16 cellular contexts compared by ENCODE assay signal in genomic region chr11:119307974-119308373, GRCh38. TPM values are rescaled to one million over a fixed set of nuclear protein-coding genes. Genes with fewer than 3 reads are reported as not detected.
A peak's percentile ranks its signal among the peaks of the same experiment; 100 is the strongest.
DNase-seq lines count a peak whose midpoint lies in the region; ATAC-seq, FAIRE-seq and TF ChIP-seq lines count a peak whose summit lies in the region.
"Had no signal": no experiment of that assay in that cellular context is flagged by ENCODE, and none has a peak within 500 bp of the region (broad histone marks: within the 10 kb centered on the region; RNA-seq: fewer than 3 reads in every experiment).

No MANE protein-coding gene starts in this region.

- POLR2A ChIA-PET in CD4-positive, alpha-beta T cell (lab: Charles Lee), result interaction anchor here (1.1 to 3.8 kb wide), 3 partner anchors 13 to 290 kb away, joined by 3 to 14 read pairs (median 4); partner anchors contain the start of gene RPS25
- POLR2A ChIA-PET in K562 (lab: Yijun Ruan, JAX), result interaction anchor here (0.9 to 2.5 kb wide), 4 partner anchors 9 to 18 kb away, joined by 3 to 14 read pairs (median 5); partner anchors contain the start of gene MCAM
- POLR2A ChIA-PET in naive thymus-derived CD4-positive, alpha-beta T cell (lab: Charles Lee), result interaction anchor here (1.5 to 2.2 kb wide), 2 partner anchors 8 to 9 kb away, joined by 6 to 9 read pairs; partner anchors contain the start of gene MCAM

- BruUV-seq in K562 (replicated peaks; lab: Mats Ljungman, UMichigan), result no TSS peak

- no peak for TF ChIP-seq EP300 in K562 (IDR thresholded peaks at IDR 0.05; ENCODE audit: low read length)

- no peaks in the 10 kb centered on the region for H3K27me3 Mint-ChIP-seq in CD4-positive, alpha-beta T cell
- H3K27me3 Mint-ChIP-seq in naive thymus-derived CD4-positive, alpha-beta T cell, result no peaks in the 10 kb centered on the region

- in situ Hi-C loops in K562 (cut with MboI), result no loop called here

- no peaks in the 10 kb centered on the region for H3K27me3 ChIP-seq in CD4-positive, alpha-beta T cell (ENCODE audit: control insufficient read depth, insufficient read depth, low read length)
- H3K27me3 ChIP-seq in K562 (ENCODE audit: control insufficient read depth in 2 of 2, insufficient read depth in 2 of 2, low read length in 2 of 2), result no peaks in the 10 kb centered on the region
- H3K27me3 ChIP-seq in naive thymus-derived CD4-positive, alpha-beta T cell (ENCODE audit: control insufficient read depth in 2 of 2, insufficient read depth in 2 of 2, low read length in 2 of 2), result no peaks in the 10 kb centered on the region
- H3K27me3 ChIP-seq in tibial artery, result no peaks in the 10 kb centered on the region

- H3K27ac Mint-ChIP-seq in CD4-positive, alpha-beta T cell, result peak overlapping the region; percentile 39
- H3K27ac Mint-ChIP-seq in naive thymus-derived CD4-positive, alpha-beta T cell, result peak overlapping the region in 7 of 9 donors; percentile 8 to 98 (median 53)
- H3K27ac Mint-ChIP-seq: H9 had no signal

- H3K27ac ChIP-seq in CD4-positive, alpha-beta T cell (ENCODE audit: low read depth, low read length), result no peak overlapping the region
- H3K27ac ChIP-seq in K562 (ENCODE audit: extremely low read depth, low read depth, low read length) (no peak overlapping the region), tibial artery (peak overlapping the region; percentile 99)
- peak overlapping the region; percentile 47 for H3K27ac ChIP-seq in naive thymus-derived CD4-positive, alpha-beta T cell (ENCODE audit: low read depth, low read length)

- H3K4me3 ChIP-seq in K562 (no peak overlapping the region), tibial artery (no peak overlapping the region)
- no peak overlapping the region for H3K4me3 ChIP-seq in naive thymus-derived CD4-positive, alpha-beta T cell (ENCODE audit: low read length)

- intact Hi-C loops in CD4-positive, alpha-beta T cell (cut with DNase I, micrococcal nuclease), result no loop called here
- intact Hi-C loops in K562 (cut with micrococcal nuclease) (no loop called here), tibial artery (cut with DNase I; ENCODE audit: low total_unique reads) (no loop called here)
- intact Hi-C loops in naive thymus-derived CD4-positive, alpha-beta T cell (cut with micrococcal nuclease), result no loop called here

- CTCF ChIA-PET in CD4-positive, alpha-beta T cell (lab: Charles Lee), result interaction anchor here (1.1 to 1.6 kb wide), 4 partner anchors 8 to 73 kb away, joined by 3 to 4 read pairs (median 3); partner anchors contain the start of gene USP2
- CTCF ChIA-PET in K562 (lab: Yijun Ruan, JAX; ENCODE audit: low intra/inter-chr PET ratio), result no interaction called here
- CTCF ChIA-PET in naive thymus-derived CD4-positive, alpha-beta T cell (lab: Charles Lee), result interaction anchor here (1.0 to 4.8 kb wide), 6 partner anchors 8 to 246 kb away, joined by 3 to 42 read pairs (median 4); no protein-coding TSS in a partner anchor

- WGBS in K562 (ENCODE audit: insufficient coverage, low coverage, missing lambda C conversion rate), result 87% methylated on average over 5 of the region's 5 CpGs

- no peaks in the 10 kb centered on the region for H3K9me3 Mint-ChIP-seq in CD4-positive, alpha-beta T cell
- peaks cover 0 to 5% (median 0%) of the 10 kb centered on the region in 11 donors for H3K9me3 Mint-ChIP-seq in naive thymus-derived CD4-positive, alpha-beta T cell
- H3K9me3 Mint-ChIP-seq: CD14-positive monocyte, H9 had no signal

- no peak for TF ChIP-seq POLR2A in K562 (conservative IDR thresholded peaks at IDR 0.05)

- peaks cover 0 to 8% of the 10 kb centered on the region in 2 experiments; a peak in 2 of 5 replicates for H3K4me1 ChIP-seq in K562 (replicated peaks in 1 of 2; ENCODE audit: control insufficient read depth in 2 of 2, insufficient read depth in 2 of 2, low read length in 2 of 2)
- peaks cover 0 to 31% of the 10 kb centered on the region in 2 donors for H3K4me1 ChIP-seq in naive thymus-derived CD4-positive, alpha-beta T cell (ENCODE audit: control insufficient read depth in 2 of 2, insufficient read depth in 2 of 2, low read length in 2 of 2)
- H3K4me1 ChIP-seq in tibial artery, result peaks cover 0 to 84% (median 65%) of the 10 kb centered on the region in 4 donors

- H3K4me3 Mint-ChIP-seq in CD4-positive, alpha-beta T cell, result no peak overlapping the region
- H3K4me3 Mint-ChIP-seq in naive thymus-derived CD4-positive, alpha-beta T cell, result no peak overlapping the region
- H3K4me3 Mint-ChIP-seq: CD14-positive monocyte, H9 had no signal

- no peaks in the 10 kb centered on the region for H3K9me1 ChIP-seq in K562 (ENCODE audit: control insufficient read depth, insufficient read depth, low read length)

- TF ChIP-seq RAD21 in K562 (CRISPR knock-in tag; conservative IDR thresholded peaks at IDR 0.05 in 1 of 2, IDR thresholded peaks at IDR 0.05 in 1 of 2), result no peak

- ATAC-seq in CD4-positive, alpha-beta T cell (ENCODE audit: poor library complexity), result no peak
- no peak for ATAC-seq in K562
- no peak for ATAC-seq in naive thymus-derived CD4-positive, alpha-beta T cell
- no peak for ATAC-seq in HG03039 (IDR thresholded peaks at IDR 0.05; ENCODE audit: unreplicated experiment)
- no peak for ATAC-seq in HG03196 (IDR thresholded peaks at IDR 0.05; ENCODE audit: unreplicated experiment)

- H2AFZ ChIP-seq in K562 (ENCODE audit: low read depth, low read length), result no peak overlapping the region

- no peak for FAIRE-seq in K562 (lab: Jason Lieb, UNC)
- FAIRE-seq: HepG2 had no signal

- DNase-seq in CD4-positive, alpha-beta T cell, result no peak
- DNase-seq in K562 (ENCODE audit: extremely low read depth in 1 of 4, low spot score in 3 of 4), result no peak
- no peak for DNase-seq in naive thymus-derived CD4-positive, alpha-beta T cell
- DNase-seq in tibial artery, result peak in 1 of 2 donors; percentile 83
- DNase-seq in mucosa of gallbladder (ENCODE audit: low spot score), result no peak
- DNase-seq: Calu3, DND-41, GDM1, H9, MM.1S, NCI-H187 had no signal

- H4K20me1 ChIP-seq in K562 (replicated peaks; ENCODE audit: control insufficient read depth, insufficient read depth, low read length), result no peaks in the 10 kb centered on the region

- H3K36me3 ChIP-seq in K562 (ENCODE audit: control insufficient read depth, insufficient read depth, low read length), result peaks cover 78% of the 10 kb centered on the region
- peaks cover 0 to 13% (median 0%) of the 10 kb centered on the region in 3 experiments for H3K36me3 ChIP-seq in naive thymus-derived CD4-positive, alpha-beta T cell (ENCODE audit: control insufficient read depth in 2 of 3, insufficient read depth in 3 of 3, low read length in 3 of 3)
- peaks cover 60 to 65% (median 62%) of the 10 kb centered on the region in 3 donors for H3K36me3 ChIP-seq in tibial artery

- no peaks in the 10 kb centered on the region for H3K79me2 ChIP-seq in K562 (ENCODE audit: control insufficient read depth, insufficient read depth, low read length)

- H3K4me1 Mint-ChIP-seq in CD4-positive, alpha-beta T cell (ENCODE audit: low read depth), result peaks cover 31% of the 10 kb centered on the region
- H3K4me1 Mint-ChIP-seq in naive thymus-derived CD4-positive, alpha-beta T cell, result peaks cover 21 to 44% (median 33%) of the 10 kb centered on the region in 7 donors
- H3K4me1 Mint-ChIP-seq: CD14-positive monocyte had no signal

- peak overlapping the region in 1 of 2 experiments; percentile 76; a peak in 1 of 4 replicates for H3K9ac ChIP-seq in K562 (ENCODE audit: insufficient read depth in 1 of 2, low read depth in 2 of 2, low read length in 2 of 2)

- no peaks in the 10 kb centered on the region for H3K9me3 ChIP-seq in CD4-positive, alpha-beta T cell (ENCODE audit: control insufficient read depth, low read length)
- H3K9me3 ChIP-seq in K562 (replicated peaks; ENCODE audit: control insufficient read depth, insufficient read depth, low read depth, low read length), result no peaks in the 10 kb centered on the region
- H3K9me3 ChIP-seq in naive thymus-derived CD4-positive, alpha-beta T cell (ENCODE audit: control insufficient read depth in 2 of 3, low read length in 3 of 3), result no peaks in the 10 kb centered on the region
- no peaks in the 10 kb centered on the region for H3K9me3 ChIP-seq in tibial artery

- no peak for TF ChIP-seq CTCF in CD4-positive, alpha-beta T cell (IDR thresholded peaks at IDR 0.05)
- TF ChIP-seq CTCF in K562 (IDR thresholded peaks at IDR 0.05 in 2 of 3, conservative IDR thresholded peaks at IDR 0.05 in 1 of 3; ENCODE audit: insufficient read depth in 2 of 3, low read depth in 1 of 3, low read length in 3 of 3) (no peak), tibial artery (IDR thresholded peaks at IDR 0.05) (no peak)

- H3K4me2 ChIP-seq in K562 (ENCODE audit: insufficient read depth, low read length), result no peak overlapping the region

- H3K36me3 Mint-ChIP-seq in CD4-positive, alpha-beta T cell (ENCODE audit: low read depth), result peaks cover 37% of the 10 kb centered on the region
- H3K36me3 Mint-ChIP-seq in naive thymus-derived CD4-positive, alpha-beta T cell, result peaks cover 8 to 22% (median 12%) of the 10 kb centered on the region in 5 donors

RNA-seq across cellular contexts. Expression of gene MCAM, which starts 9.0 kb away (rescaled TPM):
- total RNA-seq in CD4-positive, alpha-beta T cell, result 10 to 100 TPM; 16.0 to 16.5 TPM
- 64.2 and 225 TPM in 2 replicates for total RNA-seq in K562 (2011; cell fraction: chromatin; rRNA removed; ENCODE audit: low replicate concordance)
- 163 and 199 TPM in 2 replicates for total RNA-seq in K562 (2011; cell fraction: nucleolus; rRNA removed)
- total RNA-seq in K562 (2011; cell fraction: nucleoplasm; rRNA removed), result 109 and 119 TPM in 2 replicates
- total RNA-seq in K562 (2014; rRNA removed) (79.0 and 79.5 TPM in 2 replicates), K562 (2014; rRNA removed; fragmentation: Illumina TruSeq; extraction: Trizol) (33.1 and 35.6 TPM in 2 replicates), K562 (2015; rRNA removed; fragmentation: Illumina TruSeq; extraction: Trizol) (25.8 and 27.1 TPM in 2 replicates), K562 (2021) (69.1 and 87.0 TPM in 2 replicates), mucosa of gallbladder (130 TPM)
- polyA plus RNA-seq in K562 (2011; rRNA removed) (38.0 and 53.6 TPM in 2 replicates), K562 (2014; fragmentation: Illumina TruSeq; extraction: Trizol) (68.2 and 101 TPM in 2 replicates), K562 (2014; fragmentation: Nextera tagmentation; extraction: Ambion mirVana) (10 to 100 TPM; 14.7 to 15.6 TPM), K562 (2014; rRNA removed) (57.5 and 118 TPM in 2 replicates)
- 86.7 and 421 TPM in 2 replicates for polyA plus RNA-seq in K562 (2011; cell fraction: cytosol; rRNA removed)
- 37.8 and 96.0 TPM in 2 replicates for polyA plus RNA-seq in K562 (2011; cell fraction: nucleus; rRNA removed)
- 36.5 and 57.4 TPM in 2 replicates for polyA plus RNA-seq in K562 (2012)
- 17.7 and 42.5 TPM in 2 replicates for polyA minus RNA-seq in K562 (2011; rRNA and poly(A)+ RNA removed)
- polyA minus RNA-seq in K562 (2011; cell fraction: cytosol; rRNA and poly(A)+ RNA removed), result 43.6 and 63.5 TPM in 2 replicates
- 33.2 and 52.1 TPM in 2 replicates for polyA minus RNA-seq in K562 (2011; cell fraction: nucleus; rRNA and poly(A)+ RNA removed)
- total RNA-seq in naive thymus-derived CD4-positive, alpha-beta T cell, result 1 to 10 TPM in 2 of 5 experiments, under 1 TPM in 3; 0.08 to 5.1 (median 0.73) TPM
- polyA plus RNA-seq in naive thymus-derived CD4-positive, alpha-beta T cell, result under 1 TPM in 1 of 2 donors, not detected in 1; 0.26 TPM
- polyA plus RNA-seq: CD14-positive monocyte had no signal

RNA-seq across cellular contexts. Expression of gene RNF26, which starts 26.4 kb away (rescaled TPM):
- 10 to 100 TPM; 18.3 to 20.5 TPM for total RNA-seq in CD4-positive, alpha-beta T cell
- total RNA-seq in K562 (2011; cell fraction: chromatin; rRNA removed; ENCODE audit: low replicate concordance), result 18.1 and 52.5 TPM in 2 replicates
- total RNA-seq in K562 (2011; cell fraction: nucleolus; rRNA removed), result 71.2 and 72.0 TPM in 2 replicates
- 65.0 and 76.6 TPM in 2 replicates for total RNA-seq in K562 (2011; cell fraction: nucleoplasm; rRNA removed)
- total RNA-seq in K562 (2014; rRNA removed) (7.3 and 10.0 TPM in 2 replicates), K562 (2014; rRNA removed; fragmentation: Illumina TruSeq; extraction: Trizol) (8.7 and 9.3 TPM in 2 replicates), K562 (2015; rRNA removed; fragmentation: Illumina TruSeq; extraction: Trizol) (12.7 and 13.9 TPM in 2 replicates), K562 (2021) (50.0 and 53.6 TPM in 2 replicates), mucosa of gallbladder (36.4 TPM)
- polyA plus RNA-seq in K562 (2011; rRNA removed) (16.3 and 27.7 TPM in 2 replicates), K562 (2014; fragmentation: Illumina TruSeq; extraction: Trizol) (39.5 and 48.8 TPM in 2 replicates), K562 (2014; fragmentation: Nextera tagmentation; extraction: Ambion mirVana) (1 to 10 TPM; 5.3 to 8.4 TPM), K562 (2014; rRNA removed) (25.9 and 26.7 TPM in 2 replicates)
- polyA plus RNA-seq in K562 (2011; cell fraction: cytosol; rRNA removed), result 48.6 and 60.9 TPM in 2 replicates
- 20.0 and 26.8 TPM in 2 replicates for polyA plus RNA-seq in K562 (2011; cell fraction: nucleus; rRNA removed)
- polyA plus RNA-seq in K562 (2012), result 40.1 and 40.8 TPM in 2 replicates
- polyA minus RNA-seq in K562 (2011; rRNA and poly(A)+ RNA removed), result 24.3 and 29.3 TPM in 2 replicates
- 44.8 and 51.4 TPM in 2 replicates for polyA minus RNA-seq in K562 (2011; cell fraction: cytosol; rRNA and poly(A)+ RNA removed)
- polyA minus RNA-seq in K562 (2011; cell fraction: nucleus; rRNA and poly(A)+ RNA removed), result 19.1 and 29.9 TPM in 2 replicates
- 10 to 100 TPM; 16.9 to 28.3 (median 18.9) TPM for total RNA-seq in naive thymus-derived CD4-positive, alpha-beta T cell
- 10 to 100 TPM; 50.3 to 59.1 TPM for polyA plus RNA-seq in naive thymus-derived CD4-positive, alpha-beta T cell

RNA-seq across cellular contexts. Expression of gene C1QTNF5, which starts 32.7 kb away (rescaled TPM):
- not detected for total RNA-seq in CD4-positive, alpha-beta T cell
- total RNA-seq in K562 (2011; cell fraction: chromatin; rRNA removed; ENCODE audit: low replicate concordance), result 0.95 TPM in 1 of 2 replicates, not detected in the other
- 1.1 and 1.2 TPM in 2 replicates for total RNA-seq in K562 (2011; cell fraction: nucleolus; rRNA removed)
- 0.88 TPM in 1 of 2 replicates, not detected in the other for total RNA-seq in K562 (2011; cell fraction: nucleoplasm; rRNA removed)
- total RNA-seq in K562 (2014; rRNA removed) (0.18 and 0.82 TPM in 2 replicates), K562 (2014; rRNA removed; fragmentation: Illumina TruSeq; extraction: Trizol) (0.13 and 0.18 TPM in 2 replicates), K562 (2015; rRNA removed; fragmentation: Illumina TruSeq; extraction: Trizol) (0.22 TPM in 1 of 2 replicates, not detected in the other), K562 (2021) (0.47 and 0.65 TPM in 2 replicates), mucosa of gallbladder (32.9 TPM)
- polyA plus RNA-seq in K562 (2011; rRNA removed) (0.35 and 0.41 TPM in 2 replicates), K562 (2014; fragmentation: Illumina TruSeq; extraction: Trizol) (0.19 and 0.25 TPM in 2 replicates), K562 (2014; fragmentation: Nextera tagmentation; extraction: Ambion mirVana) (under 1 TPM in 1 of 2 experiments, not detected in 1; 0.07 TPM), K562 (2014; rRNA removed) (0.45 and 0.76 TPM in 2 replicates)
- 0.46 and 1.2 TPM in 2 replicates for polyA plus RNA-seq in K562 (2011; cell fraction: cytosol; rRNA removed)
- 1.4 and 1.5 TPM in 2 replicates for polyA plus RNA-seq in K562 (2011; cell fraction: nucleus; rRNA removed)
- polyA plus RNA-seq in K562 (2012), result 0.35 and 0.79 TPM in 2 replicates
- polyA minus RNA-seq in K562 (2011; rRNA and poly(A)+ RNA removed), result 0.12 TPM in 1 of 2 replicates, not detected in the other
- not detected in 2 replicates for polyA minus RNA-seq in K562 (2011; cell fraction: cytosol; rRNA and poly(A)+ RNA removed)
- 0.44 and 0.54 TPM in 2 replicates for polyA minus RNA-seq in K562 (2011; cell fraction: nucleus; rRNA and poly(A)+ RNA removed)
- total RNA-seq in naive thymus-derived CD4-positive, alpha-beta T cell, result not detected
- not detected for polyA plus RNA-seq in naive thymus-derived CD4-positive, alpha-beta T cell
- total RNA-seq: A673, Calu3 had no signal
- polyA plus RNA-seq: CD14-positive monocyte had no signal

RNA-seq across cellular contexts. Expression of gene MFRP, which starts 38.5 kb away (rescaled TPM):
- total RNA-seq in CD4-positive, alpha-beta T cell, result not detected
- not detected in 2 replicates for total RNA-seq in K562 (2011; cell fraction: chromatin; rRNA removed; ENCODE audit: low replicate concordance)
- total RNA-seq in K562 (2011; cell fraction: nucleolus; rRNA removed), result not detected in 2 replicates
- not detected in 2 replicates for total RNA-seq in K562 (2011; cell fraction: nucleoplasm; rRNA removed)
- not detected in 2 replicates for total RNA-seq in K562 (2014; rRNA removed)
- not detected in 2 replicates for total RNA-seq in K562 (2014; rRNA removed; fragmentation: Illumina TruSeq; extraction: Trizol)
- not detected in 2 replicates for total RNA-seq in K562 (2015; rRNA removed; fragmentation: Illumina TruSeq; extraction: Trizol)
- not detected in 2 replicates for total RNA-seq in K562 (2021)
- not detected in 2 replicates for polyA plus RNA-seq in K562 (2011; rRNA removed)
- not detected in 2 replicates for polyA plus RNA-seq in K562 (2011; cell fraction: cytosol; rRNA removed)
- not detected in 2 replicates for polyA plus RNA-seq in K562 (2011; cell fraction: nucleus; rRNA removed)
- polyA plus RNA-seq in K562 (2012), result not detected in 2 replicates
- not detected in 2 replicates for polyA plus RNA-seq in K562 (2014; fragmentation: Illumina TruSeq; extraction: Trizol)
- polyA plus RNA-seq in K562 (2014; fragmentation: Nextera tagmentation; extraction: Ambion mirVana), result not detected
- polyA plus RNA-seq in K562 (2014; rRNA removed), result not detected in 2 replicates
- polyA minus RNA-seq in K562 (2011; rRNA and poly(A)+ RNA removed), result not detected in 2 replicates
- not detected in 2 replicates for polyA minus RNA-seq in K562 (2011; cell fraction: cytosol; rRNA and poly(A)+ RNA removed)
- polyA minus RNA-seq in K562 (2011; cell fraction: nucleus; rRNA and poly(A)+ RNA removed), result not detected in 2 replicates
- not detected for total RNA-seq in naive thymus-derived CD4-positive, alpha-beta T cell
- not detected for polyA plus RNA-seq in naive thymus-derived CD4-positive, alpha-beta T cell
- total RNA-seq in mucosa of gallbladder, result not detected
- total RNA-seq: A673, Calu3, H9, HepG2 had no signal
- polyA plus RNA-seq: CD14-positive monocyte, HepG2 had no signal

Comparison
In these comparisons a context has a peak if more than half of its experiments do, and no peak if none do; other contexts are left out.
1. H3K27ac ChIP-seq: peak in naive thymus-derived CD4-positive, alpha-beta T cell (single experiment) and tibial artery (2 of 2); none in CD4-positive, alpha-beta T cell (single experiment) and K562 (single experiment).
2. RNA of gene C1QTNF5, which starts 32.7 kb away (total RNA-seq): 32.9 TPM in mucosa of gallbladder (single experiment); 0.13 to 1.2 TPM in K562, not detected in CD4-positive, alpha-beta T cell and not detected in naive thymus-derived CD4-positive, alpha-beta T cell; every median in the first group is over 10 times any median in the second.